Comparison of ENCODE assay signal across 8 cellular contexts in the genomic region with DNA sequence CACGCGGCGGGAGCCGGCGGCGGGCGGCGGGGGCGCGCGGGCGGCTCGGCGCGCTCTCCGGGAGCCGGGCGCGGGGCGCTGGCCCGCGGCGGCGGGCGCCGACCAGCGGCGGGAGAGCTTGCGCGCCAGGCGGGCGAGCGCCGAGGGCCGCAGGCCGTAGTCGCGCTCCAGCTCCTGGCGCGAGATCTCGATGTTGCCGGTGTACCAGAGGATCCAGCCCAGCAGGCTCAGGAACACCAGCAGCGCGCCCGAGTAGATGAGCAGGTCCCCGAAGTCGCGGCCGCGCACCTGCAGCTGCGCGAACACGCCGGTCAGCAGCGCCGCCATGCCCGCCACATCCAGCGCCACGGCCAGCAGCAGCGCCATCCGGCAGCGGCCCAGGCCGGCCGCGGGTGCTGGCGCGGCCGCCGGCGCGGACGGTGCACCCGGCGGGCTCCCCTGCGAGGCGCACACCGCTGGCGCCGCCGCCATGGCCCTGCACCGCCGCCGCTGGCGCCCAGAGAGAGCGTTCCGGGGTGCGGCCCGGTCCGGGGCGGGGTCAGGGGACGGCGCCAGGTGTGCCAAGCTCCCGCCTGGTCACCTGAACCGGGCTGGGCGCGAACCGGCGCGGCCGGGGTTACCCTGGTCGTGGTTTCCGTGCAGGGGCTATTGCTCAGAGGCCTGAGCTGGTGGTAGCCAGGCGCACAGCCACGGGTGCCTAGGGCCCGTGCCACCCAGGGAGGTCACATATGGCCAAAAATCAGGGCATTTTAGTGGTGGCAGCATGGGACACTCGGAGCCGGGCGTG. TPM values are rescaled to one million over a fixed set of nuclear protein-coding genes. Genes with fewer than 3 reads are reported as not detected.
DNase-seq lines count a peak whose midpoint lies in the region; ATAC-seq and TF ChIP-seq lines count a peak whose summit lies in the region.

A gene with protein sequence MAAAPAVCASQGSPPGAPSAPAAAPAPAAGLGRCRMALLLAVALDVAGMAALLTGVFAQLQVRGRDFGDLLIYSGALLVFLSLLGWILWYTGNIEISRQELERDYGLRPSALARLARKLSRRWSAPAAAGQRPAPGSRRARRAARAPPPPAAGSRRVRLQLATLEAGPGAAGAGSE (minus strand): TSS at position 504 of the 787 bp plus-strand sequence. CDS start 33 bp downstream, at position 471.

- ATAC-seq in HG03432 (IDR thresholded peaks at IDR 0.05; ENCODE audit: unreplicated experiment) = peak; percentile 30
- peak; percentile 9 for ATAC-seq in activated naive CD8-positive, alpha-beta T cell treated with anti-CD3 and anti-CD28 coated beads, Interleukin-2, amount 50 U/mL, for 24 hours
- no peak for ATAC-seq in Right ventricle myocardium inferior
- ATAC-seq in HG02970 (IDR thresholded peaks at IDR 0.05; ENCODE audit: low FRiP score, unreplicated experiment) = no peak

- TF ChIP-seq CTCF in Caco-2 (IDR thresholded peaks at IDR 0.05; ENCODE audit: insufficient read depth in 1 of 2, low read depth in 1 of 2, low read length in 1 of 2, severe bottlenecking in 1 of 2, unreplicated experiment in 1 of 2) (no peak), osteocyte (IDR thresholded peaks at IDR 0.05) (peak; percentile 40)

- CTCF ChIA-PET in Caco-2 (lab: Charles Lee) = interaction anchor here (0.5 to 2.4 kb wide), 17 partner anchors 10 to 1983 kb away, joined by 3 to 29 read pairs (median 3); a partner anchor contains a TSS

- H3K36me3 Mint-ChIP-seq in Caco-2 (ENCODE audit: insufficient read depth, unreplicated experiment) (peaks cover 46% of the 10 kb centered on the region), osteocyte (ENCODE audit: unreplicated experiment) (peaks cover 9% of the 10 kb centered on the region)
- H3K36me3 Mint-ChIP-seq in activated naive CD8-positive, alpha-beta T cell treated with anti-CD3 and anti-CD28 coated beads, Interleukin-2, amount 50 U/mL, for 24 hours (ENCODE audit: low read depth) = peaks cover 38% of the 10 kb centered on the region

- H3K36me3 ChIP-seq in Caco-2 (ENCODE audit: control insufficient read depth, insufficient read depth, low read length) = peaks cover 18% of the 10 kb centered on the region

- no peaks in the 10 kb centered on the region for H3K27me3 ChIP-seq in Caco-2 (replicated peaks; ENCODE audit: control insufficient read depth, insufficient read depth, low read length)

- BruUV-seq in Caco-2 (replicated peaks; lab: Mats Ljungman, UMichigan) = no TSS peak

- H3K9me3 ChIP-seq in Caco-2 = no peaks in the 10 kb centered on the region

- H3K4me3 Mint-ChIP-seq in Caco-2 (ENCODE audit: unreplicated experiment) = peak within 1 kb of the TSS; percentile 93
- H3K4me3 Mint-ChIP-seq in activated naive CD8-positive, alpha-beta T cell treated with anti-CD3 and anti-CD28 coated beads, Interleukin-2, amount 50 U/mL, for 24 hours = peak within 1 kb of the TSS; percentile 97
- peak within 1 kb of the TSS; percentile 99 for H3K4me3 Mint-ChIP-seq in osteocyte (ENCODE audit: unreplicated experiment)

- peaks cover 30% of the 10 kb centered on the region for H3K4me1 ChIP-seq in Caco-2

- H3K4me1 Mint-ChIP-seq in Caco-2 (ENCODE audit: low read depth, unreplicated experiment) (peaks cover 18% of the 10 kb centered on the region), osteocyte (ENCODE audit: unreplicated experiment) (peaks cover 39% of the 10 kb centered on the region)
- peaks cover 47% of the 10 kb centered on the region for H3K4me1 Mint-ChIP-seq in activated naive CD8-positive, alpha-beta T cell treated with anti-CD3 and anti-CD28 coated beads, Interleukin-2, amount 50 U/mL, for 24 hours

- peak within 1 kb of the TSS; percentile 73 for H3K4me3 ChIP-seq in Caco-2 (ENCODE audit: low read depth, low read length)

- DNase-seq in Caco-2 = peak; percentile 84 to 86
- DNase-seq in RKO (ENCODE audit: low spot score) = peak; percentile 77
- peak; percentile 63 for DNase-seq in activated naive CD8-positive, alpha-beta T cell treated with anti-CD3 and anti-CD28 coated beads, Interleukin-2, amount 50 U/mL, for 24 hours
- DNase-seq in Right ventricle myocardium inferior (ENCODE audit: missing footprints) = peak; percentile 79
- DNase-seq in osteocyte (ENCODE audit: extremely low spot score, unreplicated experiment) = no peak
- no peak for DNase-seq in KBM-7

- H3K27me3 Mint-ChIP-seq in Caco-2 (ENCODE audit: insufficient read depth, unreplicated experiment) (no peaks in the 10 kb centered on the region), osteocyte (ENCODE audit: unreplicated experiment) (no peaks in the 10 kb centered on the region)
- H3K27me3 Mint-ChIP-seq in activated naive CD8-positive, alpha-beta T cell treated with anti-CD3 and anti-CD28 coated beads, Interleukin-2, amount 50 U/mL, for 24 hours = peaks cover 2% of the 10 kb centered on the region

- H3K9me3 Mint-ChIP-seq in Caco-2 (ENCODE audit: unreplicated experiment) (no peaks in the 10 kb centered on the region), osteocyte (ENCODE audit: unreplicated experiment) (no peaks in the 10 kb centered on the region)
- H3K9me3 Mint-ChIP-seq in activated naive CD8-positive, alpha-beta T cell treated with anti-CD3 and anti-CD28 coated beads, Interleukin-2, amount 50 U/mL, for 24 hours = no peaks in the 10 kb centered on the region

- POLR2A ChIA-PET in Caco-2 (lab: Charles Lee) = interaction anchor here (0.6 to 2.4 kb wide), 16 partner anchors 10 to 216 kb away, joined by 3 to 28 read pairs (median 4); a partner anchor contains a TSS

- peak within 1 kb of the TSS; percentile 89 for H3K27ac Mint-ChIP-seq in Caco-2 (ENCODE audit: unreplicated experiment)
- H3K27ac Mint-ChIP-seq in activated naive CD8-positive, alpha-beta T cell treated with anti-CD3 and anti-CD28 coated beads, Interleukin-2, amount 50 U/mL, for 24 hours = peak within 1 kb of the TSS; percentile 99
- peak within 1 kb of the TSS; percentile 96 for H3K27ac Mint-ChIP-seq in osteocyte (ENCODE audit: unreplicated experiment)

- in situ Hi-C loops in KBM-7 (cut with MboI; ENCODE audit: low pct_unique_long_range_greater_than_20kb, low sequenced_read_pairs) = no loop called here

- intact Hi-C loops in Caco-2 (cut with micrococcal nuclease; ENCODE audit: unreplicated experiment) = loop anchor here (2.0 to 10.0 kb wide), 3 partner anchors 91 to 251 kb away; no protein-coding TSS in a partner anchor
- intact Hi-C loops in Right ventricle myocardium inferior (cut with DNase I) = loop anchor here (2.0 to 10.0 kb wide), 2 partner anchors 83 to 221 kb away; a partner anchor contains a TSS

RNA-seq across cellular contexts. Expression of the gene that starts here (rescaled TPM):
- total RNA-seq in Caco-2 (2022) (18.1 and 22.7 TPM in 2 replicates), Right ventricle myocardium inferior (0.24 TPM), osteocyte (0.70 and 1.1 TPM in 2 replicates)

Comparison
In these comparisons a context has a peak if more than half of its experiments do, and no peak if none do; other contexts are left out.
1. Peak in DNase-seq in Right ventricle myocardium inferior; RNA of the gene not detected or under 1 TPM.
2. DNase-seq: peak in Caco-2 (2 of 2), RKO (single experiment) and activated naive CD8-positive, alpha-beta T cell treated with anti-CD3 and anti-CD28 coated beads, Interleukin-2, amount 50 U/mL, for 24 hours (single experiment); none in osteocyte (single experiment) and KBM-7 (single experiment).
3. ATAC-seq: peak in HG03432 (single experiment) and activated naive CD8-positive, alpha-beta T cell treated with anti-CD3 and anti-CD28 coated beads, Interleukin-2, amount 50 U/mL, for 24 hours (single experiment); none in Right ventricle myocardium inferior (single experiment) and HG02970 (single experiment).
4. Peak in every context shown above with its lines, with median percentiles within 50 percentile points of each other: H3K27ac Mint-ChIP-seq and H3K4me3 Mint-ChIP-seq.